14 cellular contexts compared by ENCODE assay signal in genomic region chr16:14362774-14363371, GRCh38.
A peak's percentile ranks its signal among the peaks of the same experiment; 100 is the strongest.
DNase-seq lines count a peak whose midpoint lies in the region; ATAC-seq, FAIRE-seq and TF ChIP-seq lines count a peak whose summit lies in the region.
"Had no signal": no experiment of that assay in that cellular context is flagged by ENCODE, and none has a peak within 500 bp of the region (broad histone marks: within the 10 kb centered on the region; RNA-seq: fewer than 3 reads in every experiment).

No MANE protein-coding gene starts in this region.

- H3K9me2 ChIP-seq in GM23248 (ENCODE audit: insufficient read depth), result no peaks in the 10 kb centered on the region

- H3K9me1 ChIP-seq in keratinocyte (ENCODE audit: control insufficient read depth, extremely low read depth, insufficient read depth, low read length), result no peaks in the 10 kb centered on the region

- H3K27me3 Mint-ChIP-seq in endothelial cell (ENCODE audit: unreplicated experiment), result no peaks in the 10 kb centered on the region
- H3K27me3 Mint-ChIP-seq in natural killer cell (ENCODE audit: low read depth in 2 of 2), result no peaks in the 10 kb centered on the region
- peaks cover 10% of the 10 kb centered on the region for H3K27me3 Mint-ChIP-seq in activated T-helper 17 cell treated with anti-CD3 and anti-CD28 coated beads, Interleukin-2, amount 50 U/mL, for 72 hours

- H3K4me1 ChIP-seq in GM23248 (ENCODE audit: insufficient read depth) (peaks cover 15% of the 10 kb centered on the region), keratinocyte (ENCODE audit: control insufficient read depth, extremely low read depth, insufficient read depth, low read length) (peaks cover 41% of the 10 kb centered on the region), thoracic aorta (ENCODE audit: control insufficient read depth in 1 of 2, low read depth in 2 of 2) (peaks cover 0 to 3% of the 10 kb centered on the region in 2 donors)

- H3K9me3 Mint-ChIP-seq in endothelial cell (ENCODE audit: unreplicated experiment) (no peaks in the 10 kb centered on the region), natural killer cell (no peaks in the 10 kb centered on the region)
- no peaks in the 10 kb centered on the region for H3K9me3 Mint-ChIP-seq in activated T-helper 17 cell treated with anti-CD3 and anti-CD28 coated beads, Interleukin-2, amount 50 U/mL, for 72 hours

- H3K36me3 Mint-ChIP-seq in endothelial cell (ENCODE audit: low read depth, unreplicated experiment), result no peaks in the 10 kb centered on the region
- H3K36me3 Mint-ChIP-seq in natural killer cell, result no peaks in the 10 kb centered on the region
- H3K36me3 Mint-ChIP-seq in activated T-helper 17 cell treated with anti-CD3 and anti-CD28 coated beads, Interleukin-2, amount 50 U/mL, for 72 hours (ENCODE audit: low read depth), result no peaks in the 10 kb centered on the region

- no peaks in the 10 kb centered on the region for H3K79me2 ChIP-seq in GM23248 (ENCODE audit: insufficient read depth)
- H3K79me2 ChIP-seq in keratinocyte (ENCODE audit: control insufficient read depth, insufficient read depth, low read length), result no peaks in the 10 kb centered on the region

- peaks cover 31% of the 10 kb centered on the region for H3F3A ChIP-seq in GM23248 (ENCODE audit: insufficient read depth)

- dilution Hi-C loops in keratinocyte (cut with MboI; ENCODE audit: extremely low pct_ligation_motif_present, low sequenced_read_pairs), result no loop called here

- H4K20me1 ChIP-seq in GM23248 (ENCODE audit: insufficient read depth) (no peaks in the 10 kb centered on the region), keratinocyte (ENCODE audit: control insufficient read depth, extremely low read depth, insufficient read depth, low read length) (no peaks in the 10 kb centered on the region)

- H3K4me2 ChIP-seq in GM23248 (ENCODE audit: unreplicated experiment), result peak overlapping the region; percentile 77
- H3K4me2 ChIP-seq in keratinocyte (ENCODE audit: control insufficient read depth, extremely low read depth, insufficient read depth, low read depth, low read length), result peak overlapping the region; percentile 51

- ATAC-seq in thoracic aorta (ENCODE audit: insufficient number of reproducible peaks, low FRiP score, low read depth) (no peak), natural killer cell (no peak)
- ATAC-seq in activated T-helper 17 cell treated with anti-CD3 and anti-CD28 coated beads, Interleukin-2, amount 50 U/mL, for 72 hours (replicated peaks), result no peak
- ATAC-seq: left colon had no signal

- H3K9me3 ChIP-seq in GM23248 (ENCODE audit: low read depth) (no peaks in the 10 kb centered on the region), keratinocyte (ENCODE audit: control insufficient read depth, low read depth, low read length) (no peaks in the 10 kb centered on the region), thoracic aorta (no peaks in the 10 kb centered on the region)

- H3K27me3 ChIP-seq in GM23248 (replicated peaks; ENCODE audit: insufficient read depth), result no peaks in the 10 kb centered on the region
- H3K27me3 ChIP-seq in keratinocyte (ENCODE audit: control insufficient read depth, extremely low read depth, insufficient read depth, low read length), result no peaks in the 10 kb centered on the region
- H3K27me3 ChIP-seq in thoracic aorta (replicated peaks; ENCODE audit: insufficient read depth), result no peaks in the 10 kb centered on the region

- H3K9ac ChIP-seq in GM23248 (peak overlapping the region; percentile 59), keratinocyte (ENCODE audit: control insufficient read depth, extremely low read depth, insufficient read depth, low read length) (peak overlapping the region; percentile 22)

- FAIRE-seq in keratinocyte (lab: Jason Lieb, UNC), result no peak
- FAIRE-seq: colon had no signal

- no peaks in the 10 kb centered on the region for H3K4me1 Mint-ChIP-seq in endothelial cell (ENCODE audit: unreplicated experiment)
- H3K4me1 Mint-ChIP-seq in natural killer cell, result no peaks in the 10 kb centered on the region
- H3K4me1 Mint-ChIP-seq in activated T-helper 17 cell treated with anti-CD3 and anti-CD28 coated beads, Interleukin-2, amount 50 U/mL, for 72 hours, result no peaks in the 10 kb centered on the region

- intact Hi-C loops in natural killer cell (cut with micrococcal nuclease), result no loop called here

- TF ChIP-seq CTCF in astrocyte of the cerebellum (IDR thresholded peaks at IDR 0.05; ENCODE audit: low read depth, low read length, missing control alignments), result no peak
- TF ChIP-seq CTCF in keratinocyte (optimal IDR thresholded peaks at IDR 0.05 in 1 of 3, IDR thresholded peaks at IDR 0.05 in 1 of 3, conservative IDR thresholded peaks at IDR 0.05 in 1 of 3; ENCODE audit: extremely low read depth in 1 of 3, insufficient read depth in 2 of 3, low read length in 3 of 3), result no peak
- no peak for TF ChIP-seq CTCF in thoracic aorta (IDR thresholded peaks at IDR 0.05)
- no peak for TF ChIP-seq CTCF in endothelial cell (IDR thresholded peaks at IDR 0.05; ENCODE audit: unreplicated experiment)
- no peak for TF ChIP-seq CTCF in natural killer cell (IDR thresholded peaks at IDR 0.05)

- H3K27ac Mint-ChIP-seq in endothelial cell (ENCODE audit: unreplicated experiment) (no peak overlapping the region), natural killer cell (no peak overlapping the region)
- no peak overlapping the region for H3K27ac Mint-ChIP-seq in activated T-helper 17 cell treated with anti-CD3 and anti-CD28 coated beads, Interleukin-2, amount 50 U/mL, for 72 hours

- DNase-seq in GM23248, result peak; percentile 83
- peak; percentile 20 for DNase-seq in astrocyte of the cerebellum (ENCODE audit: low read depth)
- no peak for DNase-seq in keratinocyte (ENCODE audit: low read depth, low spot score)
- DNase-seq in thoracic aorta (ENCODE audit: low spot score), result no peak
- no peak for DNase-seq in endothelial cell (ENCODE audit: low spot score)
- DNase-seq in KG1 (lab: John Stamatoyannopoulos, UW), result no peak
- no peak for DNase-seq in natural killer cell
- DNase-seq: activated naive CD4-positive, alpha-beta T cell treated with anti-CD3 and anti-CD28 coated beads, Interleukin-2, amount 50 U/mL, for 16 hours; left colon; NCI-H1105; NCI-H226; T-helper 9 cell had no signal

- WGBS in GM23248 (ENCODE audit: low coverage in 1 of 2, low lambda C conversion rate in 2 of 2, missing lambda C conversion rate in 2 of 2), 2 experiments, result 4% methylated on average over 20 of the region's 20 CpGs

- H2AFZ ChIP-seq in GM23248, result peak overlapping the region; percentile 56
- peak overlapping the region; percentile 74 for H2AFZ ChIP-seq in keratinocyte (ENCODE audit: control insufficient read depth, low read length)

- in situ Hi-C loops in GM23248 (cut with MboI) (no loop called here), astrocyte of the cerebellum (cut with HindIII; ENCODE audit: low sequenced_read_pairs) (no loop called here)

- H3K27ac ChIP-seq in GM23248 (peak overlapping the region; percentile 50), keratinocyte (ENCODE audit: control insufficient read depth, insufficient read depth, low read length) (no peak overlapping the region), thoracic aorta (no peak overlapping the region)

- H3K4me3 ChIP-seq in GM23248, result peak overlapping the region; percentile 60
- H3K4me3 ChIP-seq in astrocyte of the cerebellum (ENCODE audit: low read depth, low read length), result no peak overlapping the region
- H3K4me3 ChIP-seq in keratinocyte (ENCODE audit: control insufficient read depth in 2 of 3, extremely low read depth in 1 of 3, insufficient read depth in 2 of 3, low read depth in 1 of 3, low read length in 3 of 3), result peak overlapping the region in 1 of 3 experiments; percentile 34
- peak overlapping the region; percentile 5 for H3K4me3 ChIP-seq in thoracic aorta

- H3K36me3 ChIP-seq in GM23248 (ENCODE audit: low read depth), result no peaks in the 10 kb centered on the region
- no peaks in the 10 kb centered on the region for H3K36me3 ChIP-seq in keratinocyte (ENCODE audit: control insufficient read depth in 2 of 2, extremely low read depth in 1 of 2, insufficient read depth in 2 of 2, low read length in 2 of 2)
- H3K36me3 ChIP-seq in thoracic aorta, result no peaks in the 10 kb centered on the region

- H3K4me3 Mint-ChIP-seq in endothelial cell (ENCODE audit: unreplicated experiment) (no peak overlapping the region), natural killer cell (no peak overlapping the region)
- H3K4me3 Mint-ChIP-seq in activated T-helper 17 cell treated with anti-CD3 and anti-CD28 coated beads, Interleukin-2, amount 50 U/mL, for 72 hours, result no peak overlapping the region

Comparison
In these comparisons a context has a peak if more than half of its experiments do, and no peak if none do; other contexts are left out.
1. DNase-seq: peak in GM23248 (single experiment) and astrocyte of the cerebellum (single experiment); none in keratinocyte (single experiment), thoracic aorta (single experiment), endothelial cell (single experiment), KG1 (single experiment) and natural killer cell (single experiment).